Comparison of ENCODE assay signal across 19 cellular contexts in genomic region chr1:81313289-81313688, GRCh38.
"Had no signal": no experiment of that assay in that cellular context is flagged by ENCODE, and none has a peak within 500 bp of the region (broad histone marks: within the 10 kb centered on the region; RNA-seq: fewer than 3 reads in every experiment).

No MANE protein-coding gene starts in this region.

- H3K4me1 Mint-ChIP-seq: immature natural killer cell; naive thymus-derived CD4-positive, alpha-beta T cell had no signal

- H3K36me3 ChIP-seq: neutrophil, suprapubic skin, thyroid gland, uterus had no signal

- H3K36me3 Mint-ChIP-seq: immature natural killer cell; naive thymus-derived CD4-positive, alpha-beta T cell had no signal

- H3K9me3 Mint-ChIP-seq: nephron progenitor cell, type B pancreatic cell had no signal

- DNase-seq: cortex of kidney; dorsolateral prefrontal cortex; effector CD8-positive, alpha-beta T cell; foreskin melanocyte; head of caudate nucleus; hypothalamus; immature natural killer cell; naive thymus-derived CD4-positive, alpha-beta T cell; nephron progenitor cell; psoas muscle; retina; small intestine; stimulated activated CD4-positive, alpha-beta T cell treated with anti-CD3 and anti-CD28 coated beads, Interleukin-2, amount 100 ng/mL, for 48 hours; stimulated activated naive CD8-positive, alpha-beta T cell treated with anti-CD3 and anti-CD28 coated beads, Interleukin-15, Interleukin-2, amounts not matched to agents 100 U/mL and 50 U/mL, for 24 hours; thyroid gland; uterus had no signal

- H3K27me3 ChIP-seq: neutrophil, suprapubic skin, thyroid gland had no signal

- H3K4me1 ChIP-seq: psoas muscle, suprapubic skin, uterus had no signal

- H3K4me3 Mint-ChIP-seq: immature natural killer cell; naive thymus-derived CD4-positive, alpha-beta T cell; nephron progenitor cell; type B pancreatic cell had no signal

- H3K27ac ChIP-seq: dorsolateral prefrontal cortex, neutrophil, psoas muscle, suprapubic skin, thyroid gland, uterus had no signal

- H3K27ac Mint-ChIP-seq: immature natural killer cell; naive thymus-derived CD4-positive, alpha-beta T cell; nephron progenitor cell; type B pancreatic cell had no signal

- H3K4me3 ChIP-seq: dorsolateral prefrontal cortex, psoas muscle, suprapubic skin, thyroid gland, uterus had no signal

- ATAC-seq: naive thymus-derived CD4-positive, alpha-beta T cell; psoas muscle; stimulated activated naive CD8-positive, alpha-beta T cell treated with anti-CD3 and anti-CD28 coated beads, Interleukin-15, Interleukin-2, amounts not matched to agents 100 U/mL and 50 U/mL, for 24 hours had no signal

- H3K9me3 ChIP-seq: neutrophil, psoas muscle, suprapubic skin, thyroid gland, uterus had no signal
